In genomic region chr1:35164893-35165292, GRCh38 we compare ENCODE assay signal across 25 cellular contexts. TPM values are rescaled to one million over a fixed set of nuclear protein-coding genes. Genes with fewer than 3 reads are reported as not detected.
DNase-seq lines count a peak whose midpoint lies in the region; ATAC-seq, FAIRE-seq and TF ChIP-seq lines count a peak whose summit lies in the region.
"Had no signal": no experiment of that assay in that cellular context is flagged by ENCODE, and none has a peak within 500 bp of the region (broad histone marks: within the 10 kb centered on the region; RNA-seq: fewer than 3 reads in every experiment).

No MANE protein-coding gene starts in this region.

- no peak overlapping the region for H3K4me3 Mint-ChIP-seq in activated T-cell treated with anti-CD3 and anti-CD28 coated beads, Interleukin-2, amount 50 U/mL, for 24 hours
- H3K4me3 Mint-ChIP-seq: CD14-positive monocyte; CD4-positive, alpha-beta T cell; CD8-positive, alpha-beta memory T cell; HFFc6 had no signal

- BruUV-seq in K562 (replicated peaks; lab: Mats Ljungman, UMichigan): no TSS peak

- H3K4me3 ChIP-seq in K562 (no peak overlapping the region), mucosa of descending colon (no peak overlapping the region)
- H3K4me3 ChIP-seq: BLaER1 treated with 17β-estradiol and CSF1 and Interleukin-3, amounts not matched to agents 10 nM and 100 nM; GM23248 had no signal

- no peaks in the 10 kb centered on the region for H3K27me3 ChIP-seq in K562 (ENCODE audit: control insufficient read depth in 2 of 2, insufficient read depth in 2 of 2, low read length in 2 of 2)
- H3K27me3 ChIP-seq: BE2C; BLaER1 treated with 17β-estradiol and CSF1 and Interleukin-3, amounts not matched to agents 10 nM and 100 nM had no signal

- H3K9ac ChIP-seq in K562 (ENCODE audit: insufficient read depth in 1 of 2, low read depth in 2 of 2, low read length in 2 of 2): no peak overlapping the region
- H3K9ac ChIP-seq: BLaER1 treated with 17β-estradiol and CSF1 and Interleukin-3, amounts not matched to agents 10 nM and 100 nM; GM23248 had no signal

- H3K36me3 Mint-ChIP-seq in activated T-cell treated with anti-CD3 and anti-CD28 coated beads, Interleukin-2, amount 50 U/mL, for 24 hours (ENCODE audit: low read depth): no peaks in the 10 kb centered on the region
- H3K36me3 Mint-ChIP-seq: CD14-positive monocyte had no signal

- in situ Hi-C loops in K562 (cut with MboI): no loop called here

- H3K27ac Mint-ChIP-seq in activated T-cell treated with anti-CD3 and anti-CD28 coated beads, Interleukin-2, amount 50 U/mL, for 24 hours: no peak overlapping the region
- H3K27ac Mint-ChIP-seq: CD14-positive monocyte; CD4-positive, alpha-beta T cell; CD8-positive, alpha-beta memory T cell; HFFc6 had no signal

- H3K27me3 Mint-ChIP-seq in activated T-cell treated with anti-CD3 and anti-CD28 coated beads, Interleukin-2, amount 50 U/mL, for 24 hours: no peaks in the 10 kb centered on the region
- H3K27me3 Mint-ChIP-seq: CD4-positive, alpha-beta T cell; CD8-positive, alpha-beta memory T cell had no signal

- H3K4me1 ChIP-seq in K562 (replicated peaks in 1 of 2; ENCODE audit: control insufficient read depth in 2 of 2, insufficient read depth in 2 of 2, low read length in 2 of 2): no peaks in the 10 kb centered on the region
- H3K4me1 ChIP-seq in mucosa of descending colon (ENCODE audit: low read depth): no peaks in the 10 kb centered on the region
- H3K4me1 ChIP-seq: BE2C had no signal

- H3K4me2 ChIP-seq in K562 (ENCODE audit: insufficient read depth, low read length): no peak overlapping the region
- H3K4me2 ChIP-seq: BLaER1 treated with 17β-estradiol and CSF1 and Interleukin-3, amounts not matched to agents 10 nM and 100 nM had no signal

- TF ChIP-seq CTCF in K562 (IDR thresholded peaks at IDR 0.05 in 2 of 3, conservative IDR thresholded peaks at IDR 0.05 in 1 of 3; ENCODE audit: insufficient read depth in 2 of 3, low read depth in 1 of 3, low read length in 3 of 3): no peak
- TF ChIP-seq CTCF in mucosa of descending colon (IDR thresholded peaks at IDR 0.05): no peak

- FAIRE-seq in K562 (lab: Jason Lieb, UNC): no peak
- FAIRE-seq: A204.1, D721Med, G401.6, GM12892, H1 had no signal

- H2AFZ ChIP-seq in K562 (ENCODE audit: low read depth, low read length): no peak overlapping the region
- H2AFZ ChIP-seq: GM23248 had no signal

- no peak overlapping the region for H3K27ac ChIP-seq in K562 (ENCODE audit: extremely low read depth, low read depth, low read length)
- H3K27ac ChIP-seq: 22Rv1; BLaER1 treated with 17β-estradiol and CSF1 and Interleukin-3, amounts not matched to agents 10 nM and 100 nM; GM23248 had no signal

- H3K9me3 ChIP-seq in K562 (replicated peaks; ENCODE audit: control insufficient read depth, insufficient read depth, low read depth, low read length) (peaks cover 8% of the 10 kb centered on the region), mucosa of descending colon (peaks cover 12% of the 10 kb centered on the region)
- H3K9me3 ChIP-seq: BE2C had no signal

- H3K9me3 Mint-ChIP-seq in activated T-cell treated with anti-CD3 and anti-CD28 coated beads, Interleukin-2, amount 50 U/mL, for 24 hours: peaks cover 8% of the 10 kb centered on the region

- 62% methylated on average over 3 of the region's 3 CpGs for WGBS in K562 (ENCODE audit: insufficient coverage, low coverage, missing lambda C conversion rate)

- DNase-seq in DMS53 (lab: John Stamatoyannopoulos, UW) (peak; percentile 28), DMS53 treated with DMSO at 0.1 percent for 48 hours (lab: John Stamatoyannopoulos, UW; ENCODE audit: unreplicated experiment) (no peak), NAMALWA (ENCODE audit: low spot score) (peak; percentile 25), K562 (ENCODE audit: extremely low read depth in 1 of 4, low spot score in 3 of 4) (no peak), AG20443 (ENCODE audit: low spot score) (no peak), mucosa of descending colon (no peak)
- DNase-seq in activated T-cell treated with anti-CD3 and anti-CD28 coated beads, Interleukin-2, amount 50 U/mL, for 24 hours: no peak
- DNase-seq: AML-193; BE2C; CD4-positive, alpha-beta T cell; CD8-positive, alpha-beta memory T cell; DMS 273 treated with DMSO at 0.1 percent for 48 hours; DND-41; GM23248; H7; HFFc6 had no signal

- no peak for TF ChIP-seq RAD21 in K562 (CRISPR knock-in tag; conservative IDR thresholded peaks at IDR 0.05 in 1 of 2, IDR thresholded peaks at IDR 0.05 in 1 of 2)

- H3K79me2 ChIP-seq in K562 (ENCODE audit: control insufficient read depth, insufficient read depth, low read length): no peaks in the 10 kb centered on the region

- TF ChIP-seq POLR2A in K562 (conservative IDR thresholded peaks at IDR 0.05): no peak

- TF ChIP-seq EP300 in K562 (IDR thresholded peaks at IDR 0.05; ENCODE audit: low read length): no peak

- peaks cover 1% of the 10 kb centered on the region for H3K4me1 Mint-ChIP-seq in activated T-cell treated with anti-CD3 and anti-CD28 coated beads, Interleukin-2, amount 50 U/mL, for 24 hours (ENCODE audit: low read depth)
- H3K4me1 Mint-ChIP-seq: CD8-positive, alpha-beta memory T cell had no signal

- no peaks in the 10 kb centered on the region for H3K9me1 ChIP-seq in K562 (ENCODE audit: control insufficient read depth, insufficient read depth, low read length)

- CTCF ChIA-PET in K562 (lab: Yijun Ruan, JAX; ENCODE audit: low intra/inter-chr PET ratio): no interaction called here

- POLR2A ChIA-PET in K562 (lab: Yijun Ruan, JAX): no interaction called here

- no peaks in the 10 kb centered on the region for H4K20me1 ChIP-seq in K562 (replicated peaks; ENCODE audit: control insufficient read depth, insufficient read depth, low read length)
- H4K20me1 ChIP-seq: BLaER1 treated with 17β-estradiol and CSF1 and Interleukin-3, amounts not matched to agents 10 nM and 100 nM had no signal

- intact Hi-C loops in K562 (cut with micrococcal nuclease) (no loop called here), mucosa of descending colon (cut with DNase I, micrococcal nuclease) (no loop called here)

- no peak for ATAC-seq in K562
- ATAC-seq in mucosa of descending colon: no peak
- ATAC-seq: HCT116 had no signal

- H3K36me3 ChIP-seq in K562 (ENCODE audit: control insufficient read depth, insufficient read depth, low read length) (no peaks in the 10 kb centered on the region), mucosa of descending colon (ENCODE audit: low read depth) (no peaks in the 10 kb centered on the region)
- H3K36me3 ChIP-seq: BE2C; BLaER1 treated with 17β-estradiol and CSF1 and Interleukin-3, amounts not matched to agents 10 nM and 100 nM had no signal

TF ChIP-seq in K562, 482 proteins besides CTCF, POLR2A, EP300 and RAD21:
- TF ChIP-seq TRIM28 (IDR thresholded peaks at IDR 0.05) (peak; percentile 76), CBX3 (IDR thresholded peaks at IDR 0.05; ENCODE audit: borderline replicate concordance in 1 of 2, low read length in 2 of 2) (peak in 1 of 2 experiments; percentile 69; a peak in 1 of 3 replicates), ZNF324 (CRISPR knock-in tag; IDR thresholded peaks at IDR 0.05) (peak; percentile 100), GATA2 (CRISPR knock-in tag; IDR thresholded peaks at IDR 0.05) (no peak)
- TF ChIP-seq, protein P1, sequence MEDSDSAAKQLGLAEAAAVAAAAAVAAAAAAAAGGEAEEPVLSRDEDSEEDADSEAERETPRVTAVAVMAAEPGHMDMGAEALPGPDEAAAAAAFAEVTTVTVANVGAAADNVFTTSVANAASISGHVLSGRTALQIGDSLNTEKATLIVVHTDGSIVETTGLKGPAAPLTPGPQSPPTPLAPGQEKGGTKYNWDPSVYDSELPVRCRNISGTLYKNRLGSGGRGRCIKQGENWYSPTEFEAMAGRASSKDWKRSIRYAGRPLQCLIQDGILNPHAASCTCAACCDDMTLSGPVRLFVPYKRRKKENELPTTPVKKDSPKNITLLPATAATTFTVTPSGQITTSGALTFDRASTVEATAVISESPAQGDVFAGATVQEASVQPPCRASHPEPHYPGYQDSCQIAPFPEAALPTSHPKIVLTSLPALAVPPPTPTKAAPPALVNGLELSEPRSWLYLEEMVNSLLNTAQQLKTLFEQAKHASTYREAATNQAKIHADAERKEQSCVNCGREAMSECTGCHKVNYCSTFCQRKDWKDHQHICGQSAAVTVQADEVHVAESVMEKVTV (CRISPR knock-in tag; IDR thresholded peaks at IDR 0.05): no peak
- TF ChIP-seq, protein P2, sequence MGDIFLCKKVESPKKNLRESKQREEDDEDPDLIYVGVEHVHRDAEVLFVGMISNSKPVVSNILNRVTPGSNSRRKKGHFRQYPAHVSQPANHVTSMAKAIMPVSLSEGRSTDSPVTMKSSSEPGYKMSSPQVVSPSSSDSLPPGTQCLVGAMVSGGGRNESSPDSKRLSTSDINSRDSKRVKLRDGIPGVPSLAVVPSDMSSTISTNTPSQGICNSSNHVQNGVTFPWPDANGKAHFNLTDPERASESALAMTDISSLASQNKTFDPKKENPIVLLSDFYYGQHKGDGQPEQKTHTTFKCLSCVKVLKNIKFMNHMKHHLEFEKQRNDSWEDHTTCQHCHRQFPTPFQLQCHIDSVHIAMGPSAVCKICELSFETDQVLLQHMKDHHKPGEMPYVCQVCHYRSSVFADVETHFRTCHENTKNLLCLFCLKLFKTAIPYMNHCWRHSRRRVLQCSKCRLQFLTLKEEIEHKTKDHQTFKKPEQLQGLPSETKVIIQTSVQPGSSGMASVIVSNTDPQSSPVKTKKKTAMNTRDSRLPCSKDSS (IDR thresholded peaks at IDR 0.05; ENCODE audit: low read depth, partially characterized antibody): peak; percentile 40

RNA-seq across cellular contexts. Expression of gene SFPQ, which starts 28.1 kb away (rescaled TPM):
- total RNA-seq in K562 (2011; cell fraction: chromatin; rRNA removed; ENCODE audit: low replicate concordance): 205 and 671 TPM in 2 replicates
- total RNA-seq in K562 (2011; cell fraction: nucleolus; rRNA removed): 112 and 137 TPM in 2 replicates
- total RNA-seq in K562 (2011; cell fraction: nucleoplasm; rRNA removed): 370 and 701 TPM in 2 replicates
- total RNA-seq in K562 (2014; rRNA removed): 346 and 402 TPM in 2 replicates
- 477 and 544 TPM in 2 replicates for total RNA-seq in K562 (2014; rRNA removed; fragmentation: Illumina TruSeq; extraction: Trizol)
- 480 and 510 TPM in 2 replicates for total RNA-seq in K562 (2015; rRNA removed; fragmentation: Illumina TruSeq; extraction: Trizol)
- total RNA-seq in K562 (2021): 341 and 367 TPM in 2 replicates
- polyA plus RNA-seq in K562 (2011; rRNA removed): 135 and 164 TPM in 2 replicates
- 48.2 and 57.6 TPM in 2 replicates for polyA plus RNA-seq in K562 (2011; cell fraction: cytosol; rRNA removed)
- 222 and 300 TPM in 2 replicates for polyA plus RNA-seq in K562 (2011; cell fraction: nucleus; rRNA removed)
- polyA plus RNA-seq in K562 (2012): 216 and 359 TPM in 2 replicates
- 501 and 562 TPM in 2 replicates for polyA plus RNA-seq in K562 (2014; fragmentation: Illumina TruSeq; extraction: Trizol)
- 10 to 100 TPM; 69.7 to 73.4 TPM for polyA plus RNA-seq in K562 (2014; fragmentation: Nextera tagmentation; extraction: Ambion mirVana)
- polyA plus RNA-seq in K562 (2014; rRNA removed): 266 and 399 TPM in 2 replicates
- polyA minus RNA-seq in K562 (2011; rRNA and poly(A)+ RNA removed): 261 and 336 TPM in 2 replicates
- polyA minus RNA-seq in K562 (2011; cell fraction: cytosol; rRNA and poly(A)+ RNA removed): 91.0 and 96.7 TPM in 2 replicates
- polyA minus RNA-seq in K562 (2011; cell fraction: nucleus; rRNA and poly(A)+ RNA removed): 163 and 287 TPM in 2 replicates
- total RNA-seq in mucosa of descending colon: 100 to 1,000 TPM; 164 to 196 (median 174) TPM

Comparison
In these comparisons a context has a peak if more than half of its experiments do, and no peak if none do; other contexts are left out.
1. DNase-seq: peak in DMS53 (single experiment) and NAMALWA (single experiment); none in DMS53 treated with DMSO at 0.1 percent for 48 hours (single experiment), K562 (0 of 4), AG20443 (single experiment), mucosa of descending colon (0 of 3) and activated T-cell treated with anti-CD3 and anti-CD28 coated beads, Interleukin-2, amount 50 U/mL, for 24 hours (single experiment).